26 cellular contexts compared by ENCODE assay signal in genomic region chrY:13537919-13538318, GRCh38.
"Had no signal": no experiment of that assay in that cellular context is flagged by ENCODE, and none has a peak within 500 bp of the region (broad histone marks: within the 10 kb centered on the region; RNA-seq: fewer than 3 reads in every experiment).

No MANE protein-coding gene starts in this region.

- H3K4me3 Mint-ChIP-seq: activated CD4-positive, alpha-beta memory T cell treated with anti-CD3 and anti-CD28 coated beads, Interleukin-2, amount 10 ng/mL, durations not matched to agents 7 days and 5 days; activated CD4-positive, alpha-beta T cell treated with anti-CD3 and anti-CD28 coated beads, Interleukin-2, amount 10 ng/mL, durations not matched to agents 7 days and 5 days; activated CD8-positive, alpha-beta memory T cell treated with anti-CD3 and anti-CD28 coated beads, Interleukin-2, amount 10 ng/mL, durations not matched to agents 7 days and 5 days; activated naive CD4-positive, alpha-beta T cell treated with anti-CD3 and anti-CD28 coated beads, Interleukin-2, amount 10 ng/mL, durations not matched to agents 7 days and 5 days; activated naive CD8-positive, alpha-beta T cell treated with anti-CD3 and anti-CD28 coated beads, Interleukin-2, amount 10 ng/mL, durations not matched to agents 7 days and 5 days; activated T-helper 1 cell treated with anti-CD3 and anti-CD28 coated beads, Interleukin-12 subunit alpha, Interleukin-12 subunit beta, Interleukin-2, Interleukin-4 antibody, amounts not matched to agents 30 ng/mL and 10 ng/mL and 1 ng/mL, durations not matched to agents 14 hours and 24 hours and 36 hours; brain had no signal

- H3K36me3 Mint-ChIP-seq: activated CD8-positive, alpha-beta memory T cell treated with anti-CD3 and anti-CD28 coated beads, Interleukin-2, amount 10 ng/mL, durations not matched to agents 7 days and 5 days; activated naive CD4-positive, alpha-beta T cell treated with anti-CD3 and anti-CD28 coated beads, Interleukin-2, amount 10 ng/mL, durations not matched to agents 7 days and 5 days; activated naive CD8-positive, alpha-beta T cell treated with anti-CD3 and anti-CD28 coated beads, Interleukin-2, amount 10 ng/mL, durations not matched to agents 7 days and 5 days; brain had no signal

- H3K4me1 Mint-ChIP-seq: activated CD4-positive, alpha-beta memory T cell treated with anti-CD3 and anti-CD28 coated beads, Interleukin-2, amount 10 ng/mL, durations not matched to agents 7 days and 5 days; activated CD4-positive, alpha-beta T cell treated with anti-CD3 and anti-CD28 coated beads, Interleukin-2, amount 10 ng/mL, durations not matched to agents 7 days and 5 days; activated CD8-positive, alpha-beta memory T cell treated with anti-CD3 and anti-CD28 coated beads, Interleukin-2, amount 10 ng/mL, durations not matched to agents 7 days and 5 days; activated naive CD4-positive, alpha-beta T cell treated with anti-CD3 and anti-CD28 coated beads, Interleukin-2, amount 10 ng/mL, durations not matched to agents 7 days and 5 days; activated naive CD8-positive, alpha-beta T cell treated with anti-CD3 and anti-CD28 coated beads, Interleukin-2, amount 10 ng/mL, durations not matched to agents 7 days and 5 days; brain had no signal

- H3K27me3 Mint-ChIP-seq: activated CD4-positive, alpha-beta memory T cell treated with anti-CD3 and anti-CD28 coated beads, Interleukin-2, amount 10 ng/mL, durations not matched to agents 7 days and 5 days; activated CD4-positive, alpha-beta T cell treated with anti-CD3 and anti-CD28 coated beads, Interleukin-2, amount 10 ng/mL, durations not matched to agents 7 days and 5 days; activated naive CD4-positive, alpha-beta T cell treated with anti-CD3 and anti-CD28 coated beads, Interleukin-2, amount 10 ng/mL, durations not matched to agents 7 days and 5 days; brain had no signal

- H3K27ac Mint-ChIP-seq: activated CD4-positive, alpha-beta memory T cell treated with anti-CD3 and anti-CD28 coated beads, Interleukin-2, amount 10 ng/mL, durations not matched to agents 7 days and 5 days; activated CD4-positive, alpha-beta T cell treated with anti-CD3 and anti-CD28 coated beads, Interleukin-2, amount 10 ng/mL, durations not matched to agents 7 days and 5 days; activated CD8-positive, alpha-beta memory T cell treated with anti-CD3 and anti-CD28 coated beads, Interleukin-2, amount 10 ng/mL, durations not matched to agents 7 days and 5 days; activated naive CD4-positive, alpha-beta T cell treated with anti-CD3 and anti-CD28 coated beads, Interleukin-2, amount 10 ng/mL, durations not matched to agents 7 days and 5 days; activated naive CD4-positive, alpha-beta T cell treated with anti-CD3 and anti-CD28 coated beads, Interleukin-2, amount 50 U/mL, for 72 hours; activated naive CD8-positive, alpha-beta T cell treated with anti-CD3 and anti-CD28 coated beads, Interleukin-2, amount 10 ng/mL, durations not matched to agents 7 days and 5 days; activated T-helper 1 cell treated with anti-CD3 and anti-CD28 coated beads, Interleukin-12 subunit alpha, Interleukin-12 subunit beta, Interleukin-2, Interleukin-4 antibody, amounts not matched to agents 30 ng/mL and 10 ng/mL and 1 ng/mL, durations not matched to agents 14 hours and 24 hours and 36 hours; brain had no signal

- DNase-seq: activated CD4-positive, alpha-beta memory T cell treated with anti-CD3 and anti-CD28 coated beads, Interleukin-2, amount 10 ng/mL, durations not matched to agents 7 days and 5 days; activated CD4-positive, alpha-beta T cell treated with anti-CD3 and anti-CD28 coated beads for 1 hour; activated CD4-positive, alpha-beta T cell treated with anti-CD3 and anti-CD28 coated beads for 4 hours; activated CD4-positive, alpha-beta T cell treated with anti-CD3 and anti-CD28 coated beads, Interleukin-2, amount 10 ng/mL, durations not matched to agents 7 days and 5 days; activated CD4-positive, alpha-beta T cell treated with anti-CD3 and anti-CD28 coated beads, Interleukin-2, amount 50 U/mL, for 4 hours; activated CD4-positive, CD25-positive, alpha-beta regulatory T cell; activated CD8-positive, alpha-beta memory T cell treated with anti-CD3 and anti-CD28 coated beads, Interleukin-2, amount 10 ng/mL, durations not matched to agents 7 days and 5 days; activated CD8-positive, alpha-beta memory T cell treated with anti-CD3 and anti-CD28 coated beads, Interleukin-2, amount 50 U/mL, for 4 hours; activated gamma-delta T cell; activated naive CD4-positive, alpha-beta T cell; activated naive CD4-positive, alpha-beta T cell treated with anti-CD3 and anti-CD28 coated beads, Interleukin-2, amount 10 ng/mL, durations not matched to agents 7 days and 5 days; activated naive CD8-positive, alpha-beta T cell treated with anti-CD3 and anti-CD28 coated beads, Interleukin-2, amount 10 ng/mL, durations not matched to agents 7 days and 5 days; activated T-cell treated with anti-CD3 and anti-CD28 coated beads, Interleukin-2, amount 50 U/mL, for 1 hour; activated T-cell treated with anti-CD3 and anti-CD28 coated beads, Interleukin-2, amount 50 U/mL, for 48 hours; central memory CD4-positive, alpha-beta T cell; cerebellar nuclear complex; colonic mucosa; effector CD8-positive, alpha-beta T cell; esophagus squamous epithelium; foreskin melanocyte; heart right ventricle; T-helper 2 cell had no signal

- ATAC-seq: activated CD8-positive, alpha-beta memory T cell treated with anti-CD3 and anti-CD28 coated beads, Interleukin-2, amount 10 ng/mL, durations not matched to agents 7 days and 5 days; gastroesophageal sphincter; heart right ventricle had no signal
